In genomic region chr14:67313153-67313552, GRCh38 we compare ENCODE assay signal across 17 cellular contexts.
"Had no signal": no experiment of that assay in that cellular context is flagged by ENCODE, and none has a peak within 500 bp of the region (broad histone marks: within the 10 kb centered on the region; RNA-seq: fewer than 3 reads in every experiment).

No MANE protein-coding gene starts in this region.

- H3K36me3 ChIP-seq: vagina had no signal

- H3K27ac ChIP-seq: heart left ventricle, tibial artery, upper lobe of left lung, vagina had no signal

- DNase-seq: effector memory CD4-positive, alpha-beta T cell; heart left ventricle; hypothalamus; kidney glomerular epithelial cell; mammary epithelial cell; natural killer cell; posterior cingulate gyrus; right cardiac atrium; stimulated activated CD4-positive, alpha-beta T cell treated with anti-CD3 and anti-CD28 coated beads, Interleukin-4, amount 100 ng/mL, for 1 hour; stimulated activated CD8-positive, alpha-beta memory T cell treated with anti-CD3 and anti-CD28 coated beads, Interleukin-4, amount 100 ng/mL, for 48 hours; stimulated activated naive CD8-positive, alpha-beta T cell treated with anti-CD3 and anti-CD28 coated beads, Interleukin-15, Interleukin-2, amounts not matched to agents 100 U/mL and 50 U/mL, for 24 hours; tibial artery; upper lobe of left lung had no signal

- H3K27me3 ChIP-seq: heart left ventricle, tibial artery, upper lobe of left lung, vagina had no signal

- FAIRE-seq: endometrium, frontal cortex had no signal

- H3K9me3 ChIP-seq: heart left ventricle, tibial artery, upper lobe of left lung, vagina had no signal

- H3K4me1 ChIP-seq: heart left ventricle, tibial artery, upper lobe of left lung, vagina had no signal

- H3K4me3 ChIP-seq: heart left ventricle, smooth muscle cell, tibial artery, upper lobe of left lung, vagina had no signal
